Comparison of ENCODE assay signal across 23 cellular contexts in the genomic region with DNA sequence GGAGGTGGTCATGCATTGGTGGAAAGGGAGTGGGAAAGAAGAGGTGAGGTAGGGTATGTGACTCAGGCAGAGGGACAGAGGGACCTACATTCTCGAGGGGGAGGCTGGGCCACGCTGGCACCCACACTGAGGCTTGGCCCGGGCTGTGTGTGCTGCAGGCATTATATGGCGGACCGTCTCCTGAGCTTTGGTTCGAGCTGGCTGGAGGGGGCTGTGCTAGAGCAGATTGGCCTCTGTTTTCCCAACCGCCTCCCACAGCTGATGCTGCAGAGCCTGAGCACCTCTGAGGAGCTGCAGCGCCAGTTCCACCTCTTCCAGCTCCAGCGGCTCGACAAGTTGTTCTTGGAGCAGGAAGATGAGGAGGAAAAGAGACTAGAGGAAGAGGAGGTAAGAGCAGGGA. TPM values are rescaled to one million over a fixed set of nuclear protein-coding genes. Genes with fewer than 3 reads are reported as not detected.
DNase-seq lines count a peak whose midpoint lies in the region; ATAC-seq and TF ChIP-seq lines count a peak whose summit lies in the region.
"Had no signal": no experiment of that assay in that cellular context is flagged by ENCODE, and none has a peak within 500 bp of the region (broad histone marks: within the 10 kb centered on the region; RNA-seq: fewer than 3 reads in every experiment).

No MANE protein-coding gene starts in this region.

- no peak overlapping the region for H3K4me3 ChIP-seq in HEK293 (ENCODE audit: low read depth, low read length)
- no peak overlapping the region for H3K4me3 ChIP-seq in mesenchymal stem cell (ENCODE audit: insufficient read depth in 1 of 2, low read depth in 1 of 2, low read length in 2 of 2)
- H3K4me3 ChIP-seq: GM12878 had no signal

- H3K27me3 Mint-ChIP-seq in CD14-positive monocyte (ENCODE audit: low read depth in 3 of 3), result no peaks in the 10 kb centered on the region
- H3K27me3 Mint-ChIP-seq in central memory CD8-positive, alpha-beta T cell, result no peaks in the 10 kb centered on the region
- H3K27me3 Mint-ChIP-seq: CD4-positive, alpha-beta T cell had no signal

- no peaks in the 10 kb centered on the region for H3K27me3 ChIP-seq in mesenchymal stem cell (ENCODE audit: control insufficient read depth in 1 of 2, insufficient read depth in 1 of 2, low read length in 2 of 2)

- H3K27ac ChIP-seq in HEK293 (ENCODE audit: extremely low read depth, low read depth, low read length) (no peak overlapping the region), mesenchymal stem cell (ENCODE audit: low read length, poor library complexity, severe bottlenecking) (no peak overlapping the region)
- H3K27ac ChIP-seq: KMS-11 had no signal

- intact Hi-C loops in CD14-positive monocyte (cut with micrococcal nuclease), result no loop called here

- no peaks in the 10 kb centered on the region for H3K9me3 ChIP-seq in HEK293 (ENCODE audit: control insufficient read depth, insufficient read depth, low read depth, low read length)
- peaks cover 10% of the 10 kb centered on the region for H3K9me3 ChIP-seq in mesenchymal stem cell (ENCODE audit: control insufficient read depth, low read length)

- no peak for ATAC-seq in central memory CD8-positive, alpha-beta T cell (replicated peaks; ENCODE audit: extremely low read depth, poor library complexity, severe bottlenecking)
- no peak for ATAC-seq in HG03039 (IDR thresholded peaks at IDR 0.05; ENCODE audit: unreplicated experiment)
- ATAC-seq in GM21526 (IDR thresholded peaks at IDR 0.05; ENCODE audit: low FRiP score, unreplicated experiment), result no peak
- ATAC-seq: GM12878, Panc1 had no signal

- H3K36me3 ChIP-seq in HEK293 (ENCODE audit: control insufficient read depth in 2 of 2, insufficient read depth in 1 of 2, low read length in 2 of 2) (peaks cover 0 to 5% of the 10 kb centered on the region in 2 experiments; a peak in 2 of 3 replicates), mesenchymal stem cell (ENCODE audit: control insufficient read depth in 1 of 2, insufficient read depth in 2 of 2, low read depth in 1 of 2, low read length in 2 of 2) (peaks cover 39 to 48% of the 10 kb centered on the region in 2 experiments)

- no peak overlapping the region for H2BK120ac ChIP-seq in mesenchymal stem cell (ENCODE audit: low read depth, low read length)

- H3K23ac ChIP-seq in mesenchymal stem cell (ENCODE audit: low read length in 2 of 2), result no peak overlapping the region

- no peak overlapping the region for H3K14ac ChIP-seq in mesenchymal stem cell (ENCODE audit: low read length in 2 of 2)

- no peaks in the 10 kb centered on the region for H3K79me1 ChIP-seq in mesenchymal stem cell (replicated peaks; ENCODE audit: low read length, poor library complexity, severe bottlenecking)

- WGBS in mesenchymal stem cell, result 95% methylated on average over 10 of the region's 10 CpGs

- H3K9me3 Mint-ChIP-seq in CD14-positive monocyte, result peaks cover 0 to 2% (median 0%) of the 10 kb centered on the region in 7 donors
- no peaks in the 10 kb centered on the region for H3K9me3 Mint-ChIP-seq in central memory CD8-positive, alpha-beta T cell
- H3K9me3 Mint-ChIP-seq: CD4-positive, alpha-beta T cell; H9 had no signal

- DNase-seq in CD14-positive monocyte (ENCODE audit: low spot score) (no peak), mesenchymal stem cell (no peak), superior temporal gyrus (ENCODE audit: extremely low spot score) (no peak), DMS79 treated with DMSO at 0.1 percent for 48 hours (lab: John Stamatoyannopoulos, UW) (no peak)
- no peak for DNase-seq in central memory CD8-positive, alpha-beta T cell (ENCODE audit: low spot score in 2 of 2)
- DNase-seq: COR-L47, DMS 273 treated with DMSO at 0.1 percent for 48 hours, DND-41, H9, NCI-H1105, NCI-H146, NCI-H2029, NCI-H2227 treated with DMSO at 0.1 percent for 48 hours, NCI-H510A treated with DMSO at 0.1 percent for 48 hours, NCI-H774 had no signal

- H2BK5ac ChIP-seq in mesenchymal stem cell (ENCODE audit: low read depth, low read length, poor library complexity, severe bottlenecking), result no peak overlapping the region

- H3K4ac ChIP-seq in mesenchymal stem cell (ENCODE audit: low read depth in 1 of 2, low read length in 2 of 2), result no peak overlapping the region

- H3K4me1 Mint-ChIP-seq in CD14-positive monocyte, result no peaks in the 10 kb centered on the region
- no peaks in the 10 kb centered on the region for H3K4me1 Mint-ChIP-seq in central memory CD8-positive, alpha-beta T cell

- H3K4me3 Mint-ChIP-seq in CD14-positive monocyte, result no peak overlapping the region
- no peak overlapping the region for H3K4me3 Mint-ChIP-seq in central memory CD8-positive, alpha-beta T cell
- H3K4me3 Mint-ChIP-seq: CD4-positive, alpha-beta T cell; H9 had no signal

- no peak overlapping the region for H3K9ac ChIP-seq in mesenchymal stem cell (ENCODE audit: low read length)
- H3K9ac ChIP-seq: KMS-11 had no signal

- H2BK15ac ChIP-seq in mesenchymal stem cell (ENCODE audit: low read depth, poor library complexity, severe bottlenecking), result no peak overlapping the region

- POLR2A ChIA-PET in HEK293 (lab: Yijun Ruan, JAX), result interaction anchor here (0.7 kb wide), 1 partner anchor 134 kb away, joined by 4 read pairs; no protein-coding TSS in a partner anchor

- no peaks in the 10 kb centered on the region for H3K4me1 ChIP-seq in HEK293 (ENCODE audit: control insufficient read depth, insufficient read depth, low read length)
- H3K4me1 ChIP-seq in mesenchymal stem cell (ENCODE audit: control insufficient read depth, insufficient read depth, low read depth, low read length), result no peaks in the 10 kb centered on the region

- H4K91ac ChIP-seq in mesenchymal stem cell (ENCODE audit: low read length), result no peak overlapping the region

- TF ChIP-seq CTCF in CD14-positive monocyte (IDR thresholded peaks at IDR 0.05), result no peak
- TF ChIP-seq CTCF in HEK293 (tag by site-specific recombination; IDR thresholded peaks at IDR 0.05), result no peak

- no peak overlapping the region for H3K4me2 ChIP-seq in mesenchymal stem cell (ENCODE audit: low read length, poor library complexity, severe bottlenecking)
- H3K4me2 ChIP-seq: KMS-11 had no signal

- peak overlapping the region in 4 of 7 donors; percentile 20 to 65 (median 31) for H3K27ac Mint-ChIP-seq in CD14-positive monocyte
- H3K27ac Mint-ChIP-seq in central memory CD8-positive, alpha-beta T cell (ENCODE audit: low read depth), result peak overlapping the region; percentile 72
- H3K27ac Mint-ChIP-seq: CD4-positive, alpha-beta T cell had no signal

- H2AFZ ChIP-seq in mesenchymal stem cell (ENCODE audit: low read depth, low read length), result no peak overlapping the region

- CTCF ChIA-PET in HEK293 (lab: Yijun Ruan, JAX), result no interaction called here

- peak overlapping the region; percentile 9 for H4K8ac ChIP-seq in mesenchymal stem cell (ENCODE audit: low read length)

- peaks cover 38 to 44% of the 10 kb centered on the region in 2 donors for H3K36me3 Mint-ChIP-seq in CD14-positive monocyte
- H3K36me3 Mint-ChIP-seq in central memory CD8-positive, alpha-beta T cell (ENCODE audit: insufficient read depth), result peaks cover 9% of the 10 kb centered on the region

- no peak overlapping the region for H2BK12ac ChIP-seq in mesenchymal stem cell (ENCODE audit: low read length in 2 of 2)

- no peak overlapping the region for H3K18ac ChIP-seq in mesenchymal stem cell (ENCODE audit: low read depth in 1 of 2, low read length in 2 of 2)

- no peak overlapping the region for H2AK5ac ChIP-seq in mesenchymal stem cell (ENCODE audit: low read length, severe bottlenecking)

TF ChIP-seq in HEK293, 187 proteins besides CTCF, POLR2A, EP300 and RAD21:
- peak; percentile 26; the same call in 1 of the 2 replicates for TF ChIP-seq SCRT2 (tag by site-specific recombination; IDR thresholded peaks at IDR 0.05)
- TF ChIP-seq EGR2 (tag by site-specific recombination; IDR thresholded peaks at IDR 0.05; ENCODE audit: low read depth), result peak; percentile 18; the same call in 1 of the 2 replicates
- TF ChIP-seq ZNF266 (tag by site-specific recombination; IDR thresholded peaks at IDR 0.05; ENCODE audit: low read depth), result no peak

RNA-seq across cellular contexts. Expression of a gene that starts 23.4 kb away (rescaled TPM):
- 10 to 100 TPM; 42.7 to 55.4 TPM for polyA plus RNA-seq in CD14-positive monocyte
- 58.5 TPM for polyA plus RNA-seq in mesenchymal stem cell (2013, experiment 1 of 2)
- polyA plus RNA-seq in mesenchymal stem cell (2013, experiment 2 of 2), result 60.4 TPM

RNA-seq across cellular contexts. Expression of a gene that starts 23.9 kb away (rescaled TPM):
- 1 to 10 TPM; 2.9 to 3.8 TPM for polyA plus RNA-seq in CD14-positive monocyte
- 12.8 TPM for polyA plus RNA-seq in mesenchymal stem cell (2013, experiment 1 of 2)
- 11.6 TPM for polyA plus RNA-seq in mesenchymal stem cell (2013, experiment 2 of 2)

RNA-seq across cellular contexts. Expression of a gene that starts 34.8 kb away (rescaled TPM):
- polyA plus RNA-seq in CD14-positive monocyte, result 1 to 10 TPM; 3.6 to 3.8 TPM
- 30.1 TPM for polyA plus RNA-seq in mesenchymal stem cell (2013, experiment 1 of 2)
- 29.6 TPM for polyA plus RNA-seq in mesenchymal stem cell (2013, experiment 2 of 2)

RNA-seq across cellular contexts. Expression of a gene that starts 37.4 kb away (rescaled TPM):
- not detected for polyA plus RNA-seq in CD14-positive monocyte
- not detected for polyA plus RNA-seq in mesenchymal stem cell (2013, experiment 1 of 2)
- polyA plus RNA-seq in mesenchymal stem cell (2013, experiment 2 of 2), result under 0.01 TPM
- polyA plus RNA-seq: BJ had no signal
